Comparison of ENCODE assay signal across 1 cellular context in the genomic region with DNA sequence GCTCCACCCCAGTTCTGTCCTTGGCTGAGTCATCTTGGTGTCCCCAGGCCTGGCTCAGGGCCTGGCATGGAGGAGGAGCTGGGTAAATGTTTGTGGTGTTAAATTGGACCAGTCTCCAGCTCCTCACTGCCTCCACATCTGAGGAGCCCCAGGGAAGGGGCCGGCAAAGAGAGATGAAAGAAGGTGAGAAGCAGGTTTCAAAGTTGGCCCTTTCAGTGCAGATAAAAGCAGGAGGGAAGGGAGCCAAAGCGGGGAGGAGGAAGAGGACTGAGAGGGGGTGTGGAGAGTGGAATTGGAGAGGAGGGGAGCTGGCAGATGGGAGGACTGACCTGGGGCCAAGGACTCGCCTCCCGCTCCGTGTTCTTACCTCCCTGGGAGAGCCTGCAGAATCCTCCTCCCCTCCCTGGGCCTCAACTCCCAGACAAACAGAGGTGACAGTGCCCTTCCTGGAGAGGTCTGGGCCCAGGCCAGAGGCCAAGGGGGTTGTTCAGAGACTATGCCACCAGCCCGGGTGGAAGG.
TF ChIP-seq lines count a peak whose summit lies in the region.

No MANE protein-coding gene starts in this region.

TF ChIP-seq in H1, 55 proteins besides CTCF, POLR2A, EP300 and RAD21:
- no peak for TF ChIP-seq TAF7 (optimal IDR thresholded peaks at IDR 0.05; ENCODE audit: borderline replicate concordance, low read depth, low read length)
- no peak for TF ChIP-seq TEAD4 (IDR thresholded peaks at IDR 0.05; ENCODE audit: low read depth, low read length)
- no peak for TF ChIP-seq KDM1A (IDR thresholded peaks at IDR 0.05; ENCODE audit: borderline replicate concordance, low read length)
- TF ChIP-seq ASH2L (IDR thresholded peaks at IDR 0.05; ENCODE audit: low read length) = no peak
- no peak for TF ChIP-seq SRF (IDR thresholded peaks at IDR 0.05; ENCODE audit: low read depth, low read length)
- TF ChIP-seq, protein P1, sequence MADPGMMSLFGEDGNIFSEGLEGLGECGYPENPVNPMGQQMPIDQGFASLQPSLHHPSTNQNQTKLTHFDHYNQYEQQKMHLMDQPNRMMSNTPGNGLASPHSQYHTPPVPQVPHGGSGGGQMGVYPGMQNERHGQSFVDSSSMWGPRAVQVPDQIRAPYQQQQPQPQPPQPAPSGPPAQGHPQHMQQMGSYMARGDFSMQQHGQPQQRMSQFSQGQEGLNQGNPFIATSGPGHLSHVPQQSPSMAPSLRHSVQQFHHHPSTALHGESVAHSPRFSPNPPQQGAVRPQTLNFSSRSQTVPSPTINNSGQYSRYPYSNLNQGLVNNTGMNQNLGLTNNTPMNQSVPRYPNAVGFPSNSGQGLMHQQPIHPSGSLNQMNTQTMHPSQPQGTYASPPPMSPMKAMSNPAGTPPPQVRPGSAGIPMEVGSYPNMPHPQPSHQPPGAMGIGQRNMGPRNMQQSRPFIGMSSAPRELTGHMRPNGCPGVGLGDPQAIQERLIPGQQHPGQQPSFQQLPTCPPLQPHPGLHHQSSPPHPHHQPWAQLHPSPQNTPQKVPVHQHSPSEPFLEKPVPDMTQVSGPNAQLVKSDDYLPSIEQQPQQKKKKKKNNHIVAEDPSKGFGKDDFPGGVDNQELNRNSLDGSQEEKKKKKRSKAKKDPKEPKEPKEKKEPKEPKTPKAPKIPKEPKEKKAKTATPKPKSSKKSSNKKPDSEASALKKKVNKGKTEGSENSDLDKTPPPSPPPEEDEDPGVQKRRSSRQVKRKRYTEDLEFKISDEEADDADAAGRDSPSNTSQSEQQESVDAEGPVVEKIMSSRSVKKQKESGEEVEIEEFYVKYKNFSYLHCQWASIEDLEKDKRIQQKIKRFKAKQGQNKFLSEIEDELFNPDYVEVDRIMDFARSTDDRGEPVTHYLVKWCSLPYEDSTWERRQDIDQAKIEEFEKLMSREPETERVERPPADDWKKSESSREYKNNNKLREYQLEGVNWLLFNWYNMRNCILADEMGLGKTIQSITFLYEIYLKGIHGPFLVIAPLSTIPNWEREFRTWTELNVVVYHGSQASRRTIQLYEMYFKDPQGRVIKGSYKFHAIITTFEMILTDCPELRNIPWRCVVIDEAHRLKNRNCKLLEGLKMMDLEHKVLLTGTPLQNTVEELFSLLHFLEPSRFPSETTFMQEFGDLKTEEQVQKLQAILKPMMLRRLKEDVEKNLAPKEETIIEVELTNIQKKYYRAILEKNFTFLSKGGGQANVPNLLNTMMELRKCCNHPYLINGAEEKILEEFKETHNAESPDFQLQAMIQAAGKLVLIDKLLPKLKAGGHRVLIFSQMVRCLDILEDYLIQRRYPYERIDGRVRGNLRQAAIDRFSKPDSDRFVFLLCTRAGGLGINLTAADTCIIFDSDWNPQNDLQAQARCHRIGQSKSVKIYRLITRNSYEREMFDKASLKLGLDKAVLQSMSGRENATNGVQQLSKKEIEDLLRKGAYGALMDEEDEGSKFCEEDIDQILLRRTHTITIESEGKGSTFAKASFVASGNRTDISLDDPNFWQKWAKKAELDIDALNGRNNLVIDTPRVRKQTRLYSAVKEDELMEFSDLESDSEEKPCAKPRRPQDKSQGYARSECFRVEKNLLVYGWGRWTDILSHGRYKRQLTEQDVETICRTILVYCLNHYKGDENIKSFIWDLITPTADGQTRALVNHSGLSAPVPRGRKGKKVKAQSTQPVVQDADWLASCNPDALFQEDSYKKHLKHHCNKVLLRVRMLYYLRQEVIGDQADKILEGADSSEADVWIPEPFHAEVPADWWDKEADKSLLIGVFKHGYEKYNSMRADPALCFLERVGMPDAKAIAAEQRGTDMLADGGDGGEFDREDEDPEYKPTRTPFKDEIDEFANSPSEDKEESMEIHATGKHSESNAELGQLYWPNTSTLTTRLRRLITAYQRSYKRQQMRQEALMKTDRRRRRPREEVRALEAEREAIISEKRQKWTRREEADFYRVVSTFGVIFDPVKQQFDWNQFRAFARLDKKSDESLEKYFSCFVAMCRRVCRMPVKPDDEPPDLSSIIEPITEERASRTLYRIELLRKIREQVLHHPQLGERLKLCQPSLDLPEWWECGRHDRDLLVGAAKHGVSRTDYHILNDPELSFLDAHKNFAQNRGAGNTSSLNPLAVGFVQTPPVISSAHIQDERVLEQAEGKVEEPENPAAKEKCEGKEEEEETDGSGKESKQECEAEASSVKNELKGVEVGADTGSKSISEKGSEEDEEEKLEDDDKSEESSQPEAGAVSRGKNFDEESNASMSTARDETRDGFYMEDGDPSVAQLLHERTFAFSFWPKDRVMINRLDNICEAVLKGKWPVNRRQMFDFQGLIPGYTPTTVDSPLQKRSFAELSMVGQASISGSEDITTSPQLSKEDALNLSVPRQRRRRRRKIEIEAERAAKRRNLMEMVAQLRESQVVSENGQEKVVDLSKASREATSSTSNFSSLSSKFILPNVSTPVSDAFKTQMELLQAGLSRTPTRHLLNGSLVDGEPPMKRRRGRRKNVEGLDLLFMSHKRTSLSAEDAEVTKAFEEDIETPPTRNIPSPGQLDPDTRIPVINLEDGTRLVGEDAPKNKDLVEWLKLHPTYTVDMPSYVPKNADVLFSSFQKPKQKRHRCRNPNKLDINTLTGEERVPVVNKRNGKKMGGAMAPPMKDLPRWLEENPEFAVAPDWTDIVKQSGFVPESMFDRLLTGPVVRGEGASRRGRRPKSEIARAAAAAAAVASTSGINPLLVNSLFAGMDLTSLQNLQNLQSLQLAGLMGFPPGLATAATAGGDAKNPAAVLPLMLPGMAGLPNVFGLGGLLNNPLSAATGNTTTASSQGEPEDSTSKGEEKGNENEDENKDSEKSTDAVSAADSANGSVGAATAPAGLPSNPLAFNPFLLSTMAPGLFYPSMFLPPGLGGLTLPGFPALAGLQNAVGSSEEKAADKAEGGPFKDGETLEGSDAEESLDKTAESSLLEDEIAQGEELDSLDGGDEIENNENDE (IDR thresholded peaks at IDR 0.05; ENCODE audit: insufficient replicate concordance, low read length) = no peak
- TF ChIP-seq TBP (IDR thresholded peaks at IDR 0.05; ENCODE audit: low read depth, low read length) = no peak
- no peak for TF ChIP-seq ATF3 (IDR thresholded peaks at IDR 0.05; ENCODE audit: insufficient read depth, low read depth, low read length)
- TF ChIP-seq JUN (IDR thresholded peaks at IDR 0.05; ENCODE audit: low read depth, low read length) = no peak
- TF ChIP-seq SP4 (IDR thresholded peaks at IDR 0.05; ENCODE audit: low read length) = no peak
- no peak for TF ChIP-seq RXRA (IDR thresholded peaks at IDR 0.05; ENCODE audit: insufficient read depth, low read depth, low read length)
- TF ChIP-seq RNF2 (IDR thresholded peaks at IDR 0.05; ENCODE audit: borderline replicate concordance, low read depth, low read length, missing control alignments, poor library complexity, severe bottlenecking) = no peak
TF ChIP-seq in H1: peak in this region for 0.
